Comparison of ENCODE assay signal across 15 cellular contexts in the genomic region with DNA sequence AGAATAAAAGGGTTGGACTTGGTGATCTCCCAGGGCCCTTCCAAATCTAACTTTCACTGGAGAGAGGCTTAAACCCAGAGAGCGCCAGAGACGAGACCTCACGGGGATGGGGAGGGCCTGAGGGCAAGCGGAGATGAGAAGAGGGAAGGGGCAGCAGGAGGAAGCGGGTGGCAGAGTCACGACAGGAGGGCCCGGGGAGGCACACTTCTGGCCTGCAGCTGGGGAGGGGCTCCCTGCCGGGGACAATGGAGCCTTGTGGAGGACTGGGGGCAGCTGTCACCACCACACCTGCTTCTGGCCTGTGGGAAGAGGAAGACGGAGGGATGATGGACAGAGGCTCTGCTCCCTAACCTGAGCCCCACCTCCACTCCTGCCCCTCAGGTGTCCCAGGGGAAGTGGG.
"Had no signal": no experiment of that assay in that cellular context is flagged by ENCODE, and none has a peak within 500 bp of the region (broad histone marks: within the 10 kb centered on the region; RNA-seq: fewer than 3 reads in every experiment).

No MANE protein-coding gene starts in this region.

- H3K4me1 ChIP-seq: left lung had no signal

- H3K4me3 ChIP-seq: body of pancreas, coronary artery, left lung, thoracic aorta, upper lobe of right lung had no signal

- H3K27me3 ChIP-seq: body of pancreas had no signal

- H3K36me3 ChIP-seq: left lung, thoracic aorta, upper lobe of right lung had no signal

- H3K27ac ChIP-seq: left lung, thoracic aorta, upper lobe of right lung had no signal

- ATAC-seq: activated T-cell treated with anti-CD3 and anti-CD28 coated beads, Interleukin-2, amount 50 U/mL, for 72 hours; body of pancreas; left lung; natural killer cell; upper lobe of right lung had no signal

- DNase-seq: activated CD4-positive, alpha-beta T cell treated with anti-CD3 and anti-CD28 coated beads, Interleukin-2, amount 10 ng/mL, durations not matched to agents 7 days and 5 days; activated CD8-positive, alpha-beta memory T cell treated with anti-CD3 and anti-CD28 coated beads, Interleukin-2, amount 50 U/mL, for 48 hours; activated gamma-delta T cell; activated T-cell treated with anti-CD3 and anti-CD28 coated beads, Interleukin-2, amount 50 U/mL, for 72 hours; amniotic stem cell; central memory CD4-positive, alpha-beta T cell; effector CD8-positive, alpha-beta T cell; foreskin melanocyte; mesenchymal stem cell; natural killer cell; upper lobe of right lung had no signal

- H3K9me3 ChIP-seq: body of pancreas, left lung, thoracic aorta, upper lobe of right lung had no signal
